Comparison of ENCODE assay signal across 10 cellular contexts in genomic region chr4:182492456-182492855, GRCh38.
A peak's percentile ranks its signal among the peaks of the same experiment; 100 is the strongest.
DNase-seq lines count a peak whose midpoint lies in the region; ATAC-seq lines count a peak whose summit lies in the region.
"Had no signal": no experiment of that assay in that cellular context is flagged by ENCODE, and none has a peak within 500 bp of the region (broad histone marks: within the 10 kb centered on the region; RNA-seq: fewer than 3 reads in every experiment).

No MANE protein-coding gene starts in this region.

- peaks cover 5% of the 10 kb centered on the region for H3K4me1 ChIP-seq in skeletal muscle satellite cell (ENCODE audit: control insufficient read depth, insufficient read depth, low read length)

- H3K9ac ChIP-seq in skeletal muscle satellite cell (ENCODE audit: low read depth, low read length) = peak overlapping the region; percentile 13

- DNase-seq in cerebellum (ENCODE audit: low spot score) = peak; percentile 7
- no peak for DNase-seq in nucleus accumbens (lab: John Stamatoyannopoulos, UW)
- no peak for DNase-seq in stimulated activated CD4-positive, alpha-beta T cell treated with anti-CD3 and anti-CD28 coated beads, Interleukin-1b, Interleukin-23, amount 100 ng/mL, for 48 hours
- DNase-seq in NCI-H1436 (lab: John Stamatoyannopoulos, UW) = no peak
- DNase-seq in retina = no peak

- no peaks in the 10 kb centered on the region for H3K9me3 ChIP-seq in skeletal muscle satellite cell (replicated peaks; ENCODE audit: low read length)

- H3K36me3 ChIP-seq in skeletal muscle satellite cell (ENCODE audit: insufficient read depth, low read length) = no peaks in the 10 kb centered on the region

- H3K4me3 ChIP-seq in skeletal muscle satellite cell (ENCODE audit: low read length) = peak overlapping the region; percentile 39
- H3K4me3 ChIP-seq: GM23338 had no signal

- H3K4me2 ChIP-seq in skeletal muscle satellite cell (ENCODE audit: low read length) = peak overlapping the region; percentile 54
- H3K4me2 ChIP-seq: GM23338 had no signal

- no peaks in the 10 kb centered on the region for H3K27me3 ChIP-seq in skeletal muscle satellite cell (ENCODE audit: control insufficient read depth, insufficient read depth, low read length)

- ATAC-seq in GM19397 (IDR thresholded peaks at IDR 0.05; ENCODE audit: unreplicated experiment) (peak; percentile 45), HG03354 (IDR thresholded peaks at IDR 0.05; ENCODE audit: poor library complexity, severe bottlenecking, unreplicated experiment) (peak; percentile 60)
- ATAC-seq: Panc1 had no signal
